In genomic region chr13:45500492-45501174, GRCh38 we compare ENCODE assay signal across 10 cellular contexts. TPM values are rescaled to one million over a fixed set of nuclear protein-coding genes. Genes with fewer than 3 reads are reported as not detected.
DNase-seq lines count a peak whose midpoint lies in the region; ATAC-seq and TF ChIP-seq lines count a peak whose summit lies in the region.
"Had no signal": no experiment of that assay in that cellular context is flagged by ENCODE, and none has a peak within 500 bp of the region (broad histone marks: within the 10 kb centered on the region; RNA-seq: fewer than 3 reads in every experiment).

No MANE protein-coding gene starts in this region.

- peaks cover 86% of the 10 kb centered on the region for H3K36me3 ChIP-seq in left ventricle myocardium inferior

- intact Hi-C loops in left ventricle myocardium inferior (cut with micrococcal nuclease), result no loop called here

- no peaks in the 10 kb centered on the region for H3K4me1 ChIP-seq in left ventricle myocardium inferior

- CTCF ChIA-PET in WTC11 (lab: Charles Lee), result no interaction called here
- CTCF ChIA-PET in activated CD4-positive, alpha-beta T cell treated with anti-CD3 and anti-CD28 coated beads, Interleukin-2, amount 10 ng/mL, durations not matched to agents 7 days and 5 days (lab: Charles Lee), result interaction anchor here (0.7 kb wide), 1 partner anchor 847 kb away, joined by 3 read pairs; no protein-coding TSS in a partner anchor

- no peak for DNase-seq in stimulated activated naive CD8-positive, alpha-beta T cell treated with anti-CD3 and anti-CD28 coated beads, Interleukin-15, Interleukin-2, amounts not matched to agents 100 U/mL and 50 U/mL, for 24 hours
- no peak for DNase-seq in WTC11 (ENCODE audit: low spot score)
- DNase-seq in left ventricle myocardium inferior, result no peak
- DNase-seq in COLO668 (lab: John Stamatoyannopoulos, UW; ENCODE audit: unreplicated experiment), result no peak
- DNase-seq in NCI-H1105 treated with DMSO at 0.1 percent for 48 hours (lab: John Stamatoyannopoulos, UW), result no peak
- DNase-seq in activated CD4-positive, alpha-beta T cell treated with anti-CD3 and anti-CD28 coated beads, Interleukin-2, amount 10 ng/mL, durations not matched to agents 7 days and 5 days, result no peak
- DNase-seq: activated CD8-positive, alpha-beta memory T cell treated with anti-CD3 and anti-CD28 coated beads, Interleukin-2, amount 50 U/mL, for 4 hours; NCI-H2081 treated with DMSO at 0.1 percent for 48 hours had no signal

- H3K9me3 Mint-ChIP-seq in stimulated activated naive CD8-positive, alpha-beta T cell treated with anti-CD3 and anti-CD28 coated beads, Interleukin-15, Interleukin-2, amounts not matched to agents 100 ng/mL and 50 ng/mL, for 24 hours, result no peaks in the 10 kb centered on the region
- H3K9me3 Mint-ChIP-seq in WTC11, result peaks cover 7% of the 10 kb centered on the region
- H3K9me3 Mint-ChIP-seq in activated CD4-positive, alpha-beta T cell treated with anti-CD3 and anti-CD28 coated beads, Interleukin-2, amount 10 ng/mL, durations not matched to agents 7 days and 5 days, result no peaks in the 10 kb centered on the region

- no peak overlapping the region for H3K4me3 Mint-ChIP-seq in stimulated activated naive CD8-positive, alpha-beta T cell treated with anti-CD3 and anti-CD28 coated beads, Interleukin-15, Interleukin-2, amounts not matched to agents 100 ng/mL and 50 ng/mL, for 24 hours
- no peak overlapping the region for H3K4me3 Mint-ChIP-seq in WTC11
- no peak overlapping the region for H3K4me3 Mint-ChIP-seq in activated CD4-positive, alpha-beta T cell treated with anti-CD3 and anti-CD28 coated beads, Interleukin-2, amount 10 ng/mL, durations not matched to agents 7 days and 5 days

- H3K27ac Mint-ChIP-seq in stimulated activated naive CD8-positive, alpha-beta T cell treated with anti-CD3 and anti-CD28 coated beads, Interleukin-15, Interleukin-2, amounts not matched to agents 100 ng/mL and 50 ng/mL, for 24 hours, result peak overlapping the region; percentile 68
- no peak overlapping the region for H3K27ac Mint-ChIP-seq in WTC11
- H3K27ac Mint-ChIP-seq in activated CD4-positive, alpha-beta T cell treated with anti-CD3 and anti-CD28 coated beads, Interleukin-2, amount 10 ng/mL, durations not matched to agents 7 days and 5 days, result no peak overlapping the region

- no peaks in the 10 kb centered on the region for H3K9me3 ChIP-seq in left ventricle myocardium inferior (replicated peaks)

- H3K36me3 Mint-ChIP-seq in stimulated activated naive CD8-positive, alpha-beta T cell treated with anti-CD3 and anti-CD28 coated beads, Interleukin-15, Interleukin-2, amounts not matched to agents 100 ng/mL and 50 ng/mL, for 24 hours (ENCODE audit: low read depth), result peaks cover 54% of the 10 kb centered on the region
- H3K36me3 Mint-ChIP-seq in WTC11, result peaks cover 43% of the 10 kb centered on the region
- H3K36me3 Mint-ChIP-seq in activated CD4-positive, alpha-beta T cell treated with anti-CD3 and anti-CD28 coated beads, Interleukin-2, amount 10 ng/mL, durations not matched to agents 7 days and 5 days (ENCODE audit: low read depth), result peaks cover 51% of the 10 kb centered on the region

- POLR2A ChIA-PET in WTC11 (lab: Charles Lee), result no interaction called here
- POLR2A ChIA-PET in activated CD4-positive, alpha-beta T cell treated with anti-CD3 and anti-CD28 coated beads, Interleukin-2, amount 10 ng/mL, durations not matched to agents 7 days and 5 days (lab: Charles Lee), result no interaction called here

- TF ChIP-seq CTCF in WTC11 (IDR thresholded peaks at IDR 0.05) (no peak), left ventricle myocardium inferior (IDR thresholded peaks at IDR 0.05; ENCODE audit: borderline replicate concordance) (no peak)

- no peak overlapping the region for H3K4me3 ChIP-seq in left ventricle myocardium inferior

- H3K27me3 Mint-ChIP-seq in stimulated activated naive CD8-positive, alpha-beta T cell treated with anti-CD3 and anti-CD28 coated beads, Interleukin-15, Interleukin-2, amounts not matched to agents 100 ng/mL and 50 ng/mL, for 24 hours, result no peaks in the 10 kb centered on the region
- H3K27me3 Mint-ChIP-seq in WTC11 (ENCODE audit: low read depth), result no peaks in the 10 kb centered on the region
- no peaks in the 10 kb centered on the region for H3K27me3 Mint-ChIP-seq in activated CD4-positive, alpha-beta T cell treated with anti-CD3 and anti-CD28 coated beads, Interleukin-2, amount 10 ng/mL, durations not matched to agents 7 days and 5 days

- peak overlapping the region; percentile 17 for H3K27ac ChIP-seq in left ventricle myocardium inferior (replicated peaks)

- peaks cover 12% of the 10 kb centered on the region for H3K4me1 Mint-ChIP-seq in stimulated activated naive CD8-positive, alpha-beta T cell treated with anti-CD3 and anti-CD28 coated beads, Interleukin-15, Interleukin-2, amounts not matched to agents 100 ng/mL and 50 ng/mL, for 24 hours (ENCODE audit: low read depth)
- no peaks in the 10 kb centered on the region for H3K4me1 Mint-ChIP-seq in WTC11
- peaks cover 10% of the 10 kb centered on the region for H3K4me1 Mint-ChIP-seq in activated CD4-positive, alpha-beta T cell treated with anti-CD3 and anti-CD28 coated beads, Interleukin-2, amount 10 ng/mL, durations not matched to agents 7 days and 5 days

- ATAC-seq in stimulated activated naive CD8-positive, alpha-beta T cell treated with anti-CD3 and anti-CD28 coated beads, Interleukin-15, Interleukin-2, amounts not matched to agents 100 U/mL and 50 U/mL, for 24 hours, result no peak
- no peak for ATAC-seq in WTC11
- no peak for ATAC-seq in HG03196 (IDR thresholded peaks at IDR 0.05; ENCODE audit: unreplicated experiment)

- H3K27me3 ChIP-seq in left ventricle myocardium inferior (ENCODE audit: low read depth), result no peaks in the 10 kb centered on the region

TF ChIP-seq in WTC11, 78 proteins besides CTCF, POLR2A, EP300 and RAD21:
- TF ChIP-seq GABPB1 (CRISPR knock-in tag; IDR thresholded peaks at IDR 0.05), result peak; percentile 81
- TF ChIP-seq TEAD4 (CRISPR knock-in tag; IDR thresholded peaks at IDR 0.05), result no peak
- TF ChIP-seq NFATC4 (CRISPR knock-in tag; IDR thresholded peaks at IDR 0.05), result no peak

RNA-seq across cellular contexts. Expression of gene COG3, which starts 35.9 kb away (rescaled TPM):
- total RNA-seq in WTC11 (2021), result 17.0 to 21.6 TPM (median 19.6 TPM) in 3 replicates
- total RNA-seq in left ventricle myocardium inferior, result 15.7 TPM
- total RNA-seq in activated CD4-positive, alpha-beta T cell treated with anti-CD3 and anti-CD28 coated beads, Interleukin-2, amount 10 ng/mL, durations not matched to agents 7 days and 5 days, result 10 to 100 TPM; 20.9 to 25.0 TPM
